ENCODE assay signal across 13 cellular contexts in genomic region chr2:43759195-43759594, GRCh38. TPM values are rescaled to one million over a fixed set of nuclear protein-coding genes. Genes with fewer than 3 reads are reported as not detected.
DNase-seq lines count a peak whose midpoint lies in the region; ATAC-seq and TF ChIP-seq lines count a peak whose summit lies in the region.
"Had no signal": no experiment of that assay in that cellular context is flagged by ENCODE, and none has a peak within 500 bp of the region (broad histone marks: within the 10 kb centered on the region; RNA-seq: fewer than 3 reads in every experiment).

No MANE protein-coding gene starts in this region.

- H3K4me1 ChIP-seq in mesodermal cell (ENCODE audit: control insufficient read depth, insufficient read depth, low read length, poor library complexity, severe bottlenecking) = peaks cover 14% of the 10 kb centered on the region

- DNase-seq in AG08396 (ENCODE audit: low spot score) (peak; percentile 16), LoVo (ENCODE audit: low spot score) (peak; percentile 7), choroid plexus epithelial cell (ENCODE audit: low read depth) (peak; percentile 67), posterior vena cava (ENCODE audit: low spot score) (no peak), hippocampal formation (lab: John Stamatoyannopoulos, UW) (no peak)
- DNase-seq: CD4-positive, alpha-beta memory T cell; H9; natural killer cell; NCI-H524 treated with DMSO at 0.1 percent for 48 hours had no signal

- ATAC-seq in GM19351 (IDR thresholded peaks at IDR 0.05; ENCODE audit: unreplicated experiment) (no peak), HG03521 (IDR thresholded peaks at IDR 0.05; ENCODE audit: unreplicated experiment) (no peak)
- ATAC-seq: natural killer cell had no signal

- H3K4me3 ChIP-seq in choroid plexus epithelial cell (ENCODE audit: low read depth, low read length) (no peak overlapping the region), mesodermal cell (ENCODE audit: extremely low read depth, insufficient read depth, low read length, poor library complexity, severe bottlenecking) (no peak overlapping the region)
- H3K4me3 ChIP-seq: esophagus muscularis mucosa had no signal

- TF ChIP-seq CTCF in choroid plexus epithelial cell (conservative IDR thresholded peaks at IDR 0.05; ENCODE audit: low read depth, low read length) = no peak

- no peaks in the 10 kb centered on the region for H3K9me3 ChIP-seq in mesodermal cell (ENCODE audit: control insufficient read depth, low read length)
- H3K9me3 ChIP-seq: esophagus muscularis mucosa had no signal

- intact Hi-C loops in posterior vena cava (cut with DNase I) = loop anchor here in 1 of 2 donors (2.0 kb wide), 1 partner anchor 70 kb away; no protein-coding TSS in a partner anchor

- H3K36me3 ChIP-seq in mesodermal cell (ENCODE audit: control insufficient read depth, insufficient read depth, low read length) = no peaks in the 10 kb centered on the region
- H3K36me3 ChIP-seq: esophagus muscularis mucosa had no signal

- peak overlapping the region; percentile 2 for H3K27ac ChIP-seq in mesodermal cell (ENCODE audit: low read depth, low read length, severe bottlenecking)

RNA-seq across cellular contexts. Expression of gene DYNC2LI1, which starts 14.6 kb away (rescaled TPM):
- polyA plus RNA-seq in mesodermal cell (2013, experiment 1 of 2) = 24.1 TPM
- 30.9 TPM for polyA plus RNA-seq in mesodermal cell (2013, experiment 2 of 2)
- 10 to 100 TPM in 1 of 2 donors, 1 to 10 TPM in 1; 9.2 to 18.3 TPM for total RNA-seq in posterior vena cava

Comparison
In these comparisons a context has a peak if more than half of its experiments do, and no peak if none do; other contexts are left out.
1. DNase-seq: peak in AG08396 (single experiment), LoVo (single experiment) and choroid plexus epithelial cell (single experiment); none in posterior vena cava (single experiment) and hippocampal formation (0 of 2).